Comparison of ENCODE assay signal across 1 cellular context in genomic region chr2:231138699-231139098, GRCh38.
TF ChIP-seq lines count a peak whose summit lies in the region.

No MANE protein-coding gene starts in this region.

TF ChIP-seq in HepG2, 621 proteins besides CTCF, POLR2A, EP300 and RAD21 (continued from another document):
- no peak for TF ChIP-seq ZNF639 (CRISPR knock-in tag; conservative IDR thresholded peaks at IDR 0.05)
- TF ChIP-seq TCF12 (IDR thresholded peaks at IDR 0.05), result no peak
- no peak for TF ChIP-seq TCF12 (CRISPR knock-in tag; IDR thresholded peaks at IDR 0.05)
- no peak for TF ChIP-seq SALL1 (CRISPR knock-in tag; IDR thresholded peaks at IDR 0.05)
- no peak for TF ChIP-seq CENPBD1 (CRISPR knock-in tag; IDR thresholded peaks at IDR 0.05; ENCODE audit: borderline replicate concordance, low read depth)
- no peak for TF ChIP-seq DDIT3 (CRISPR knock-in tag; IDR thresholded peaks at IDR 0.05)
- TF ChIP-seq SKI (IDR thresholded peaks at IDR 0.05; ENCODE audit: partially characterized antibody), result no peak
- no peak for TF ChIP-seq BCL6 (CRISPR knock-in tag; IDR thresholded peaks at IDR 0.05)
- TF ChIP-seq DNMT1 (CRISPR knock-in tag; IDR thresholded peaks at IDR 0.05), result no peak
- TF ChIP-seq ZNF619 (CRISPR knock-in tag; IDR thresholded peaks at IDR 0.05), result no peak
- TF ChIP-seq ZNF292 (CRISPR knock-in tag; IDR thresholded peaks at IDR 0.05; ENCODE audit: borderline replicate concordance, low read depth), result no peak
- TF ChIP-seq ZNF781 (CRISPR knock-in tag; IDR thresholded peaks at IDR 0.05; ENCODE audit: borderline replicate concordance, not compliant biosample characterization), result no peak
